ENCODE assay signal across 1 cellular context in genomic region chr2:99490088-99491065, GRCh38.
A peak's percentile ranks its signal among the peaks of the same experiment; 100 is the strongest.
TF ChIP-seq lines count a peak whose summit lies in the region.

No MANE protein-coding gene starts in this region.

TF ChIP-seq in HepG2, 621 proteins besides CTCF, POLR2A, EP300 and RAD21 (continued from another document and continues in another):
- peak; percentile 67; the same call in 1 of the 2 replicates for TF ChIP-seq ZNF770 (CRISPR knock-in tag; IDR thresholded peaks at IDR 0.05)
- no peak for TF ChIP-seq HOXA7 (CRISPR knock-in tag; IDR thresholded peaks at IDR 0.05)
- no peak for TF ChIP-seq FOXA1 (IDR thresholded peaks at IDR 0.05)
- TF ChIP-seq FOXA1 (CRISPR knock-in tag; IDR thresholded peaks at IDR 0.05): no peak
- no peak for TF ChIP-seq RFX5 (IDR thresholded peaks at IDR 0.05; ENCODE audit: low read depth, low read length)
- TF ChIP-seq ELF1 (CRISPR knock-in tag; IDR thresholded peaks at IDR 0.05): peak; percentile 8; the same call in 1 of the 2 replicates
- no peak; the same call in 1 of the 2 replicates for TF ChIP-seq ZNF749 (CRISPR knock-in tag; IDR thresholded peaks at IDR 0.05; ENCODE audit: borderline replicate concordance)
- no peak for TF ChIP-seq CERS6 (CRISPR knock-in tag; IDR thresholded peaks at IDR 0.05)
- peak; percentile 90 for TF ChIP-seq GMEB1 (CRISPR knock-in tag; IDR thresholded peaks at IDR 0.05; ENCODE audit: borderline replicate concordance)
- TF ChIP-seq ZNF605 (CRISPR knock-in tag; IDR thresholded peaks at IDR 0.05): peak; percentile 73; the same call in 1 of the 2 replicates
- peak; percentile 61; the same call in 1 of the 2 replicates for TF ChIP-seq ZHX2 (IDR thresholded peaks at IDR 0.05; ENCODE audit: low read depth)
- TF ChIP-seq ZHX2 (CRISPR knock-in tag; IDR thresholded peaks at IDR 0.05; ENCODE audit: borderline replicate concordance): no peak
- peak; percentile 93 for TF ChIP-seq ZNF142 (CRISPR knock-in tag; IDR thresholded peaks at IDR 0.05)
- no peak for TF ChIP-seq MBNL3 (CRISPR knock-in tag; conservative IDR thresholded peaks at IDR 0.05)
- no peak for TF ChIP-seq ZNF432 (CRISPR knock-in tag; IDR thresholded peaks at IDR 0.05; ENCODE audit: borderline replicate concordance)
- no peak for TF ChIP-seq SRSF9 (IDR thresholded peaks at IDR 0.05; ENCODE audit: borderline replicate concordance, insufficient read depth, low read depth, low read length, poor library complexity, severe bottlenecking)
- TF ChIP-seq RBM39 (IDR thresholded peaks at IDR 0.05; ENCODE audit: low read depth, low read length, poor library complexity, severe bottlenecking): peak; percentile 54
- TF ChIP-seq IRF2 (CRISPR knock-in tag; IDR thresholded peaks at IDR 0.05): no peak; the same call in 1 of the 2 replicates
- TF ChIP-seq NPAS2 (CRISPR knock-in tag; IDR thresholded peaks at IDR 0.05; ENCODE audit: borderline replicate concordance): no peak
- TF ChIP-seq ZNF362 (CRISPR knock-in tag; IDR thresholded peaks at IDR 0.05; ENCODE audit: borderline replicate concordance): no peak; the same call in 1 of the 2 replicates
- TF ChIP-seq PAWR (CRISPR knock-in tag; IDR thresholded peaks at IDR 0.05; ENCODE audit: borderline replicate concordance): 0 out of 2 replicates have a peak, but pooled peaks have one; percentile 44
- no peak for TF ChIP-seq ZNF850 (CRISPR knock-in tag; conservative IDR thresholded peaks at IDR 0.05)
- peak; percentile 90 for TF ChIP-seq ZGPAT (CRISPR knock-in tag; IDR thresholded peaks at IDR 0.05)
- peak; percentile 52; the same call in 1 of the 2 replicates for TF ChIP-seq RARA (CRISPR knock-in tag; IDR thresholded peaks at IDR 0.05)
- no peak; the same call in 1 of the 2 replicates for TF ChIP-seq ZNF337 (CRISPR knock-in tag; IDR thresholded peaks at IDR 0.05; ENCODE audit: borderline replicate concordance, low read depth)
- peak; percentile 68; the same call in 1 of the 2 replicates for TF ChIP-seq MEF2D (CRISPR knock-in tag; IDR thresholded peaks at IDR 0.05)
- TF ChIP-seq ZNF607 (CRISPR knock-in tag; IDR thresholded peaks at IDR 0.05; ENCODE audit: borderline replicate concordance): peak; percentile 80
- TF ChIP-seq ZNF556 (CRISPR knock-in tag; IDR thresholded peaks at IDR 0.05; ENCODE audit: borderline replicate concordance): peak; percentile 71; the same call in 1 of the 2 replicates
- no peak for TF ChIP-seq NFRKB (IDR thresholded peaks at IDR 0.05)
- peak; percentile 82; the same call in 1 of the 2 replicates for TF ChIP-seq AHR (CRISPR knock-in tag; IDR thresholded peaks at IDR 0.05)
- TF ChIP-seq UBTF (CRISPR knock-in tag; IDR thresholded peaks at IDR 0.05): peak; percentile 73
